14 cellular contexts compared by ENCODE assay signal in the genomic region with DNA sequence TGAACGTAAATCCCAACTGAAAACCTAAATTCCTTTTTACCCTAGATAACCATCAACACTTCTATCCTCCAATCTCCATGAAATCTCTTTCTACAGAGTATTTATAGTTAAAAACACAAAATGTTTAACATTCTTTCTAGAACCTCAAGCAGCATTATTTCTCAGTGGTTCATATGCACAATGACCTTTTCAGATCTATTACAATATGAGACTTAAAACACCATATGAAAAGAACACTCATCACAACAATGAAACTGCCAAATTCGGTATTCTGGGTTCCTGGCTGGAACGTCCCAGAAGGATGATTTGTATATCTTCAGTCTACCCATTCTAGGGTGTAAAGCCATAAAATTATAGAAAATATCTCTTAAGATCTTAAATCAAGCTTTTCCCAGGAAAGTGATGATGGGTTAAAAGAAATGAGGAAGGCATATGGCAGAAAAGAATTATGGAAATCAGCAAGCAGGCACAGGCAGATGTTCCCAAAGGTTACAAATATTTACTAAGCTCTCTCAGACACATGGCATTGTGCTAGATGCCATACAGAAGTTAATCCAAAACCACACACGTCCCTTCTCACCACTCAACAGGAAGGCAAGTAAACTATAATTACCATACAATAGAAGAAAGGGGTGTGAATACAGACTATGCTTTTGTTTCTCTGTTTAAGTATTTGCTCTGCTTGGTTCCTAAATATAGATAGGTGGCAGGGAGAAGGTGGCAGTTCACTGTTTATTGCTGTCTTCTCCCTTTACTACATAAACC.
DNase-seq lines count a peak whose midpoint lies in the region; ATAC-seq and TF ChIP-seq lines count a peak whose summit lies in the region.
"Had no signal": no experiment of that assay in that cellular context is flagged by ENCODE, and none has a peak within 500 bp of the region (broad histone marks: within the 10 kb centered on the region; RNA-seq: fewer than 3 reads in every experiment).

No MANE protein-coding gene starts in this region.

- peak; percentile 60 for DNase-seq in AG04449 (ENCODE audit: low read depth, low spot score)
- DNase-seq in DMS53 (lab: John Stamatoyannopoulos, UW): peak; percentile 90
- DNase-seq in NCI-H2227 treated with DMSO at 0.1 percent for 48 hours (lab: John Stamatoyannopoulos, UW): peak; percentile 31
- DNase-seq in choroid plexus epithelial cell (ENCODE audit: low read depth): peak; percentile 50
- DNase-seq in dedifferentiated amniotic fluid mesenchymal stem cell (ENCODE audit: extremely low spot score): no peak
- no peak for DNase-seq in SKM-1 treated with dmso at 0.1 percent for 144 hours (lab: John Stamatoyannopoulos, UW; ENCODE audit: unreplicated experiment)
- DNase-seq in left lung: no peak
- DNase-seq: activated CD4-positive, CD25-positive, alpha-beta regulatory T cell treated with anti-CD3 and anti-CD28 coated beads, Interleukin-2, amount 50 U/mL, for 72 hours; amygdala; naive B cell; NCI-H524 treated with DMSO at 0.1 percent for 48 hours; RPMI8226; stimulated activated CD4-positive, alpha-beta T cell treated with anti-CD3 and anti-CD28 coated beads, Interleukin-15, amount 100 ng/mL, for 24 hours had no signal

- no peak overlapping the region for H3K27ac ChIP-seq in left lung

- CTCF ChIA-PET in AG04449 (lab: Yijun Ruan, JAX): interaction anchor here (0.8 to 3.1 kb wide), 4 partner anchors 17 to 198 kb away, joined by 3 to 8 read pairs (median 3); no protein-coding TSS in a partner anchor

- no peaks in the 10 kb centered on the region for H3K27me3 ChIP-seq in left lung

- ATAC-seq in GM21528 (IDR thresholded peaks at IDR 0.05; ENCODE audit: low FRiP score, unreplicated experiment) (no peak), left lung (no peak)

- H3K4me3 ChIP-seq in AG04449 (ENCODE audit: low read depth, low read length): no peak overlapping the region
- no peak overlapping the region for H3K4me3 ChIP-seq in choroid plexus epithelial cell (ENCODE audit: low read depth, low read length)
- no peak overlapping the region for H3K4me3 ChIP-seq in left lung

- POLR2A ChIA-PET in AG04449 (lab: Yijun Ruan, JAX): interaction anchor here (0.7 kb wide), 1 partner anchor 56 kb away, joined by 3 read pairs; no protein-coding TSS in a partner anchor

- peaks cover 0 to 4% of the 10 kb centered on the region in 2 donors for H3K4me1 ChIP-seq in left lung

- intact Hi-C loops in left lung (cut with DNase I): no loop called here

- H3K9me3 ChIP-seq in left lung: peaks cover 0 to 2% of the 10 kb centered on the region in 2 donors

- H3K36me3 ChIP-seq in left lung: peaks cover 0 to 17% of the 10 kb centered on the region in 2 donors

- TF ChIP-seq CTCF in AG04449 (IDR thresholded peaks at IDR 0.05; ENCODE audit: insufficient read depth, low read length, missing control alignments) (no peak), choroid plexus epithelial cell (conservative IDR thresholded peaks at IDR 0.05; ENCODE audit: low read depth, low read length) (no peak), left lung (IDR thresholded peaks at IDR 0.05) (no peak)

Comparison
In these comparisons a context has a peak if more than half of its experiments do, and no peak if none do; other contexts are left out.
1. DNase-seq: peak in AG04449 (single experiment), DMS53 (single experiment), NCI-H2227 treated with DMSO at 0.1 percent for 48 hours (single experiment) and choroid plexus epithelial cell (single experiment); none in dedifferentiated amniotic fluid mesenchymal stem cell (single experiment), SKM-1 treated with dmso at 0.1 percent for 144 hours (single experiment) and left lung (0 of 2).